In genomic region chr3:84905556-84905920, GRCh38 we compare ENCODE assay signal across 1 cellular context.
TF ChIP-seq lines count a peak whose summit lies in the region.

No MANE protein-coding gene starts in this region.

TF ChIP-seq in H1, 55 proteins besides CTCF, POLR2A, EP300 and RAD21:
- TF ChIP-seq GABPA (IDR thresholded peaks at IDR 0.05; ENCODE audit: borderline replicate concordance, insufficient read depth, low read length) = no peak
